In the genomic region with DNA sequence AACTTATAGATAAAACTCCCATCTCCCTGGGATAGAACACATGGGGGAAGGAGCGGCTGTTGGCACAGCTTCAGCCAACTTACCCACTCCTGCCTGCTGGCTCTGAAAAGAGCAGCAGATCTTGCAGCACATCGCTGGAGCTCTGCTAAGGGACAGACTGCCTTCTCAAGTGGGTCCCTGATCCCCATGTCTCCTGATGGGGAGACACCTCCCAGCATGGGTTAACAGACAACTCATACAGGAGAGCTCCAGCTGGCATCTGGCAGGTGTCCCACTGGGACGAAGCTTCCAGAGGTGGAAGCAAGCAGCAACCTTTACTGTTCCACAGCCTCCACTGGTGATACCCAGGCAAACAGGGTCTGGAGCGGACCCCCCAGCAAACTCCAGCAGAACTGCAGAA, we compare ENCODE assay signal across 7 cellular contexts.
"Had no signal": no experiment of that assay in that cellular context is flagged by ENCODE, and none has a peak within 500 bp of the region (broad histone marks: within the 10 kb centered on the region; RNA-seq: fewer than 3 reads in every experiment).

No MANE protein-coding gene starts in this region.

- FAIRE-seq: H1, H54, HTR-8/SVneo had no signal

- H3K4me3 ChIP-seq: GM23338 had no signal

- ATAC-seq: GM23338 had no signal

- DNase-seq: H9, HCEC 1CT, IMR-90 had no signal
